ENCODE assay signal across 18 cellular contexts in genomic region chr7:159023746-159024145, GRCh38.
"Had no signal": no experiment of that assay in that cellular context is flagged by ENCODE, and none has a peak within 500 bp of the region (broad histone marks: within the 10 kb centered on the region; RNA-seq: fewer than 3 reads in every experiment).

No MANE protein-coding gene starts in this region.

- H3K4me1 Mint-ChIP-seq: activated CD8-positive, alpha-beta memory T cell treated with anti-CD3 and anti-CD28 coated beads, Interleukin-2, amount 10 ng/mL, durations not matched to agents 7 days and 5 days; activated T-helper 17 cell treated with anti-CD3 and anti-CD28 coated beads, Interleukin-2, amount 50 U/mL, for 72 hours; naive B cell had no signal

- H3K4me3 ChIP-seq: cardiac muscle cell, left ventricle myocardium inferior, pancreas, tibial nerve, vagina had no signal

- H3K36me3 Mint-ChIP-seq: activated CD8-positive, alpha-beta memory T cell treated with anti-CD3 and anti-CD28 coated beads, Interleukin-2, amount 10 ng/mL, durations not matched to agents 7 days and 5 days; naive B cell had no signal

- H3K9me3 ChIP-seq: left ventricle myocardium inferior, neutrophil, pancreas, tibial nerve, vagina had no signal

- H3K36me3 ChIP-seq: cardiac muscle cell, left ventricle myocardium inferior, neutrophil, pancreas, tibial nerve, vagina, WERI-Rb-1 had no signal

- H3K27ac Mint-ChIP-seq: activated CD8-positive, alpha-beta memory T cell treated with anti-CD3 and anti-CD28 coated beads, Interleukin-2, amount 10 ng/mL, durations not matched to agents 7 days and 5 days; activated naive CD4-positive, alpha-beta T cell treated with anti-CD3 and anti-CD28 coated beads, Interleukin-2, amount 50 U/mL, for 72 hours; activated T-helper 17 cell treated with anti-CD3 and anti-CD28 coated beads, Interleukin-2, amount 50 U/mL, for 72 hours had no signal

- ATAC-seq: activated CD8-positive, alpha-beta memory T cell treated with anti-CD3 and anti-CD28 coated beads, Interleukin-2, amount 10 ng/mL, durations not matched to agents 7 days and 5 days; activated naive CD4-positive, alpha-beta T cell treated with anti-CD3 and anti-CD28 coated beads, Interleukin-2, amount 50 U/mL, for 72 hours; activated T-helper 17 cell treated with anti-CD3 and anti-CD28 coated beads, Interleukin-2, amount 50 U/mL, for 72 hours; pancreas; stimulated activated naive B cell treated with anti-CD40 and anti-IgM and Interleukin-4, amounts not matched to agents 10 μg/mL and 1 μg/mL and 100 μg/mL, for 72 hours had no signal

- H3K27ac ChIP-seq: cardiac muscle cell, left ventricle myocardium inferior, neutrophil, pancreas, tibial nerve, vagina, WERI-Rb-1 had no signal

- H3K27me3 ChIP-seq: cardiac muscle cell, pancreas, vagina had no signal

- DNase-seq: activated CD4-positive, alpha-beta T cell treated with anti-CD3 and anti-CD28 coated beads for 1 hour; activated CD8-positive, alpha-beta memory T cell treated with anti-CD3 and anti-CD28 coated beads, Interleukin-2, amount 10 ng/mL, durations not matched to agents 7 days and 5 days; activated T-cell treated with anti-CD3 and anti-CD28 coated beads, Interleukin-2, amount 50 U/mL, for 1 hour; amniotic stem cell; erythroblast; left ventricle myocardium inferior; mammary epithelial cell; naive B cell; stimulated activated naive B cell treated with anti-CD40 and anti-IgM and Interleukin-4, amounts not matched to agents 10 μg/mL and 1 μg/mL and 100 μg/mL, for 72 hours; SW 1271; WERI-Rb-1 had no signal

- H3K4me3 Mint-ChIP-seq: activated CD8-positive, alpha-beta memory T cell treated with anti-CD3 and anti-CD28 coated beads, Interleukin-2, amount 10 ng/mL, durations not matched to agents 7 days and 5 days; activated T-helper 17 cell treated with anti-CD3 and anti-CD28 coated beads, Interleukin-2, amount 50 U/mL, for 72 hours; naive B cell; stimulated activated naive B cell treated with anti-CD40 and anti-IgM and Interleukin-4, amounts not matched to agents 10 μg/mL and 1 μg/mL and 100 μg/mL, for 72 hours had no signal

- H3K9me3 Mint-ChIP-seq: activated T-helper 17 cell treated with anti-CD3 and anti-CD28 coated beads, Interleukin-2, amount 50 U/mL, for 72 hours had no signal

- H3K27me3 Mint-ChIP-seq: activated CD8-positive, alpha-beta memory T cell treated with anti-CD3 and anti-CD28 coated beads, Interleukin-2, amount 10 ng/mL, durations not matched to agents 7 days and 5 days had no signal
